22 cellular contexts compared by ENCODE assay signal in the genomic region with DNA sequence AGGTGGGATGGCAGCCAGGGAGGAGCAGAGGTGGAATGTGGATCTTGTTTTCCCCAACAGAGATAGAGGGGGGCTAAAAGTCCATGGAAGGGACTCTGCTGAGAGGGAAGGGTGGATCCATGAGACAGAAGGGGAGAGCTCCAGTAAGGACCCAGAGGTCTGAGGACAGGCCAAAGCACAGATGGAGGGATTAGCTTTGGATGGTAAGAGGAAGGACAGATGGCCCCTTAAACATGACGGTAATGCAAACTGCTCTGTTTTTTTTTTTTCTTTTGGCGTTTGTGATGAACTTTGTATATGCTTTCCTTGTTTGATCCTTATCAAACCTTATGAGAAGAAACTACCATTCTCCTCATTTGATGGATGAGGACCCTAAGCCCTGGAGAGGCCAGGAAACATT.
A peak's percentile ranks its signal among the peaks of the same experiment; 100 is the strongest.
DNase-seq lines count a peak whose midpoint lies in the region; FAIRE-seq and TF ChIP-seq lines count a peak whose summit lies in the region.
"Had no signal": no experiment of that assay in that cellular context is flagged by ENCODE, and none has a peak within 500 bp of the region (broad histone marks: within the 10 kb centered on the region; RNA-seq: fewer than 3 reads in every experiment).

No MANE protein-coding gene starts in this region.

- POLR2A ChIA-PET in CD4-positive, alpha-beta memory T cell (lab: Charles Lee; ENCODE audit: partially characterized antibody): no interaction called here

- no peak overlapping the region for H3K4me2 ChIP-seq in astrocyte (ENCODE audit: low read length)

- H3K4me1 ChIP-seq in astrocyte (ENCODE audit: insufficient read depth, low read length): peaks cover 9% of the 10 kb centered on the region
- no peaks in the 10 kb centered on the region for H3K4me1 ChIP-seq in CD4-positive, alpha-beta memory T cell (ENCODE audit: insufficient read depth, low read length)

- H3K9me3 ChIP-seq in astrocyte (ENCODE audit: insufficient read depth, low read depth, low read length): no peaks in the 10 kb centered on the region
- H3K9me3 ChIP-seq in CD4-positive, alpha-beta memory T cell (ENCODE audit: control insufficient read depth in 1 of 2, low read length in 2 of 2): no peaks in the 10 kb centered on the region
- H3K9me3 ChIP-seq: heart right ventricle, Peyer's patch, SJSA1 had no signal

- no peak for DNase-seq in Calu3
- peak; percentile 94 to 98 for DNase-seq in NCI-H524 (lab: John Stamatoyannopoulos, UW)
- no peak for DNase-seq in astrocyte (ENCODE audit: low read depth)
- DNase-seq in neural crest cell (ENCODE audit: low read depth, low spot score): no peak
- no peak for DNase-seq in CD4-positive, alpha-beta memory T cell
- no peak for DNase-seq in head of caudate nucleus
- no peak for DNase-seq in nephron progenitor cell
- DNase-seq: activated CD4-positive, alpha-beta T cell treated with anti-CD3 and anti-CD28 coated beads, Interleukin-2, amount 50 U/mL, for 1 hour; activated effector memory CD4-positive, alpha-beta T cell treated with anti-CD3 and anti-CD28 coated beads, Interleukin-2, amount 50 U/mL, for 16 hours; GF-D8; HCEC 1CT; heart right ventricle; KG1; midbrain; NCI-H1694; stimulated activated CD8-positive, alpha-beta memory T cell treated with anti-CD3 and anti-CD28 coated beads, Interleukin-4, amount 100 ng/mL, for 48 hours; T-helper 2 cell had no signal

- H3K4me1 Mint-ChIP-seq in Calu3 (ENCODE audit: low read depth, unreplicated experiment): peaks cover 76% of the 10 kb centered on the region
- H3K4me1 Mint-ChIP-seq in astrocyte (ENCODE audit: low read depth, unreplicated experiment): peaks cover 73% of the 10 kb centered on the region
- peaks cover 16% of the 10 kb centered on the region for H3K4me1 Mint-ChIP-seq in neural crest cell
- peaks cover 8 to 30% (median 24%) of the 10 kb centered on the region in 4 donors for H3K4me1 Mint-ChIP-seq in CD4-positive, alpha-beta memory T cell
- peaks cover 63% of the 10 kb centered on the region for H3K4me1 Mint-ChIP-seq in nephron progenitor cell

- CTCF ChIA-PET in Calu3 (lab: Charles Lee): interaction anchor here (1.3 kb wide), 1 partner anchor 19 kb away, joined by 3 read pairs; no protein-coding TSS in a partner anchor
- CTCF ChIA-PET in CD4-positive, alpha-beta memory T cell (lab: Charles Lee; ENCODE audit: partially characterized antibody): no interaction called here

- H3K27ac ChIP-seq in astrocyte (ENCODE audit: low read depth, low read length): no peak overlapping the region
- no peak overlapping the region for H3K27ac ChIP-seq in CD4-positive, alpha-beta memory T cell (ENCODE audit: low read depth, low read length)
- H3K27ac ChIP-seq: coronary artery, heart right ventricle, SJSA1 had no signal

- no peak overlapping the region for H3K9ac ChIP-seq in astrocyte (ENCODE audit: low read length)

- H3K27ac Mint-ChIP-seq in Calu3 (ENCODE audit: unreplicated experiment) (peak overlapping the region; percentile 88), astrocyte (ENCODE audit: unreplicated experiment) (peak overlapping the region; percentile 29), neural crest cell (ENCODE audit: unreplicated experiment) (peak overlapping the region; percentile 65), nephron progenitor cell (no peak overlapping the region)
- H3K27ac Mint-ChIP-seq in CD4-positive, alpha-beta memory T cell: no peak overlapping the region

- no peaks in the 10 kb centered on the region for H3K36me3 ChIP-seq in astrocyte (ENCODE audit: insufficient read depth, low read length)
- no peaks in the 10 kb centered on the region for H3K36me3 ChIP-seq in CD4-positive, alpha-beta memory T cell (ENCODE audit: insufficient read depth, low read length)
- H3K36me3 ChIP-seq: heart right ventricle, Peyer's patch, SJSA1 had no signal

- intact Hi-C loops in Calu3 (cut with micrococcal nuclease; ENCODE audit: unreplicated experiment): loop anchor here (5.0 kb wide), 1 partner anchor 72 kb away; no protein-coding TSS in a partner anchor
- intact Hi-C loops in CD4-positive, alpha-beta memory T cell (cut with micrococcal nuclease): no loop called here
- intact Hi-C loops in head of caudate nucleus (cut with DNase I): no loop called here

- H3K36me3 Mint-ChIP-seq in Calu3 (ENCODE audit: insufficient read depth, unreplicated experiment) (peaks cover 5% of the 10 kb centered on the region), astrocyte (ENCODE audit: low read depth, unreplicated experiment) (no peaks in the 10 kb centered on the region), neural crest cell (ENCODE audit: low read depth) (no peaks in the 10 kb centered on the region), nephron progenitor cell (ENCODE audit: low read depth) (peaks cover 8% of the 10 kb centered on the region)
- H3K36me3 Mint-ChIP-seq in CD4-positive, alpha-beta memory T cell: no peaks in the 10 kb centered on the region
- H3K36me3 Mint-ChIP-seq: CD14-positive monocyte had no signal

- no peak overlapping the region for H3K4me3 Mint-ChIP-seq in Calu3 (ENCODE audit: low read depth, unreplicated experiment)
- H3K4me3 Mint-ChIP-seq in astrocyte (ENCODE audit: unreplicated experiment): peak overlapping the region; percentile 52
- no peak overlapping the region for H3K4me3 Mint-ChIP-seq in neural crest cell
- H3K4me3 Mint-ChIP-seq in CD4-positive, alpha-beta memory T cell: peak overlapping the region in 1 of 8 donors; percentile 31
- no peak overlapping the region for H3K4me3 Mint-ChIP-seq in nephron progenitor cell
- H3K4me3 Mint-ChIP-seq: nephron had no signal

- H4K20me1 ChIP-seq in astrocyte (ENCODE audit: insufficient read depth, low read length): peaks cover 97% of the 10 kb centered on the region

- TF ChIP-seq CTCF in Calu3 (IDR thresholded peaks at IDR 0.05; ENCODE audit: unreplicated experiment) (no peak), astrocyte (IDR thresholded peaks at IDR 0.05; ENCODE audit: insufficient read depth, low read depth, low read length) (no peak), neural crest cell (conservative IDR thresholded peaks at IDR 0.05) (no peak), nephron progenitor cell (IDR thresholded peaks at IDR 0.05) (no peak)

- H3K27me3 Mint-ChIP-seq in Calu3 (ENCODE audit: unreplicated experiment) (no peaks in the 10 kb centered on the region), astrocyte (ENCODE audit: low read depth, unreplicated experiment) (no peaks in the 10 kb centered on the region), neural crest cell (ENCODE audit: low read depth) (no peaks in the 10 kb centered on the region), nephron progenitor cell (ENCODE audit: low read depth, poor library complexity) (peaks cover 7% of the 10 kb centered on the region)
- H3K27me3 Mint-ChIP-seq in CD4-positive, alpha-beta memory T cell: peaks cover 0 to 5% of the 10 kb centered on the region in 2 donors

- H3K9me3 Mint-ChIP-seq in Calu3 (ENCODE audit: low read depth, unreplicated experiment): no peaks in the 10 kb centered on the region
- H3K9me3 Mint-ChIP-seq in astrocyte (ENCODE audit: unreplicated experiment): no peaks in the 10 kb centered on the region
- no peaks in the 10 kb centered on the region for H3K9me3 Mint-ChIP-seq in neural crest cell
- H3K9me3 Mint-ChIP-seq in CD4-positive, alpha-beta memory T cell: peaks cover 0 to 2% (median 0%) of the 10 kb centered on the region in 8 donors
- H3K9me3 Mint-ChIP-seq in nephron progenitor cell: peaks cover 3% of the 10 kb centered on the region
- H3K9me3 Mint-ChIP-seq: nephron had no signal

- no TSS peak for BruUV-seq in Calu3 (replicated peaks; lab: Mats Ljungman, UMichigan)

- no peak overlapping the region for H3K4me3 ChIP-seq in astrocyte (ENCODE audit: insufficient read depth, low read depth, low read length)
- no peak overlapping the region for H3K4me3 ChIP-seq in CD4-positive, alpha-beta memory T cell (ENCODE audit: low read length in 2 of 2)
- H3K4me3 ChIP-seq: coronary artery, heart right ventricle, Peyer's patch, SJSA1 had no signal

- peaks cover 100% of the 10 kb centered on the region for H3K79me2 ChIP-seq in astrocyte (ENCODE audit: insufficient read depth, low read length)

- H3K27me3 ChIP-seq in astrocyte (ENCODE audit: insufficient read depth, low read length): no peaks in the 10 kb centered on the region
- no peaks in the 10 kb centered on the region for H3K27me3 ChIP-seq in CD4-positive, alpha-beta memory T cell (ENCODE audit: insufficient read depth, low read length)
- H3K27me3 ChIP-seq: heart right ventricle, Peyer's patch, SJSA1 had no signal

- no peak for FAIRE-seq in astrocyte (lab: Jason Lieb, UNC)

- no peak overlapping the region for H2AFZ ChIP-seq in astrocyte (ENCODE audit: low read depth, low read length)

Comparison
In these comparisons a context has a peak if more than half of its experiments do, and no peak if none do; other contexts are left out.
1. DNase-seq: peak in NCI-H524 (2 of 2); none in Calu3 (single experiment), astrocyte (single experiment), neural crest cell (single experiment), CD4-positive, alpha-beta memory T cell (0 of 5), head of caudate nucleus (0 of 42) and nephron progenitor cell (single experiment).
2. H3K27ac Mint-ChIP-seq: peak in Calu3 (single experiment), astrocyte (single experiment) and neural crest cell (single experiment); none in CD4-positive, alpha-beta memory T cell (0 of 7) and nephron progenitor cell (single experiment).